14 cellular contexts compared by ENCODE assay signal in the genomic region with DNA sequence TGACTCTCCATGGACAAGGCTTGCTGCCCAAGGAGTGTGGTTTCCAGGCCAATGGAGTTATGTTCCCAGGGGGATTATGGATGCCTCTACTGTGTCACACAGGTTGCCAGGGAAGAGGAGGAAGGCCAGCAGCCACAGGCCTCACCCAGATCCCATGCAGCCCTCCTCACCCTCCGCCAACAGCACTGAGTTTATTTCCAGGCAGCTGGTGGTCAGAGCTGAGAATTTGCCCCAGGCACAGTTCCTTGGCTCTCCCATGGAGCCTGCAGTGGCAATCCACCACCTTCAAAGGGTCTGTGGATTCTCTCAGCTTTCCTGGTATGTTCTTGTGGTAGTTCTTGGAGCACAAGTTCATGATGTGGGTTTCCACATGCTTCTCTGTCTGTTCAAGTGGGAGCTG.
"Had no signal": no experiment of that assay in that cellular context is flagged by ENCODE, and none has a peak within 500 bp of the region (broad histone marks: within the 10 kb centered on the region; RNA-seq: fewer than 3 reads in every experiment).

No MANE protein-coding gene starts in this region.

- H3K36me3 Mint-ChIP-seq: activated CD8-positive, alpha-beta memory T cell treated with anti-CD3 and anti-CD28 coated beads, Interleukin-2, amount 10 ng/mL, durations not matched to agents 7 days and 5 days had no signal

- H3K27me3 Mint-ChIP-seq: activated CD8-positive, alpha-beta memory T cell treated with anti-CD3 and anti-CD28 coated beads, Interleukin-2, amount 10 ng/mL, durations not matched to agents 7 days and 5 days; stimulated activated naive CD8-positive, alpha-beta T cell treated with anti-CD3 and anti-CD28 coated beads, Interleukin-15, amount 100 ng/mL, for 72 hours had no signal

- H3K27ac Mint-ChIP-seq: activated CD8-positive, alpha-beta memory T cell treated with anti-CD3 and anti-CD28 coated beads, Interleukin-2, amount 10 ng/mL, durations not matched to agents 7 days and 5 days; endodermal cell; stimulated activated naive CD8-positive, alpha-beta T cell treated with anti-CD3 and anti-CD28 coated beads, Interleukin-15, amount 100 ng/mL, for 72 hours had no signal

- H3K4me1 Mint-ChIP-seq: activated CD8-positive, alpha-beta memory T cell treated with anti-CD3 and anti-CD28 coated beads, Interleukin-2, amount 10 ng/mL, durations not matched to agents 7 days and 5 days; endodermal cell; neural crest cell; stimulated activated naive CD8-positive, alpha-beta T cell treated with anti-CD3 and anti-CD28 coated beads, Interleukin-15, amount 100 ng/mL, for 72 hours had no signal

- H3K4me3 ChIP-seq: body of pancreas, left ventricle myocardium inferior, testis had no signal

- H3K4me3 Mint-ChIP-seq: activated CD8-positive, alpha-beta memory T cell treated with anti-CD3 and anti-CD28 coated beads, Interleukin-2, amount 10 ng/mL, durations not matched to agents 7 days and 5 days; activated T-cell treated with anti-CD3 and anti-CD28 coated beads, Interleukin-2, amount 50 U/mL, for 4 hours; endodermal cell; neural crest cell; stimulated activated naive CD8-positive, alpha-beta T cell treated with anti-CD3 and anti-CD28 coated beads, Interleukin-15, amount 100 ng/mL, for 72 hours had no signal

- ATAC-seq: activated CD8-positive, alpha-beta memory T cell treated with anti-CD3 and anti-CD28 coated beads, Interleukin-2, amount 10 ng/mL, durations not matched to agents 7 days and 5 days; activated T-cell treated with anti-CD3 and anti-CD28 coated beads, Interleukin-2, amount 50 U/mL, for 4 hours; body of pancreas; stimulated activated naive CD8-positive, alpha-beta T cell treated with anti-CD3 and anti-CD28 coated beads, Interleukin-15, amount 100 ng/mL, for 72 hours had no signal

- DNase-seq: activated CD4-positive, alpha-beta T cell treated with anti-CD3 and anti-CD28 coated beads for 1 hour; activated CD4-positive, alpha-beta T cell treated with anti-CD3 and anti-CD28 coated beads, Interleukin-2, amount 50 U/mL, for 48 hours; activated CD8-positive, alpha-beta memory T cell treated with anti-CD3 and anti-CD28 coated beads, Interleukin-2, amount 10 ng/mL, durations not matched to agents 7 days and 5 days; activated T-cell treated with anti-CD3 and anti-CD28 coated beads, Interleukin-2, amount 50 U/mL, for 4 hours; body of pancreas; endodermal cell; erythroblast; head of caudate nucleus; left ventricle myocardium inferior; mesenchymal stem cell; stimulated activated CD4-positive, alpha-beta T cell treated with anti-CD3 and anti-CD28 coated beads, Interleukin-2, amount 100 ng/mL, for 48 hours; stimulated activated naive CD8-positive, alpha-beta T cell treated with anti-CD3 and anti-CD28 coated beads, Interleukin-15, amount 100 ng/mL, for 72 hours; testis had no signal
